In genomic region chr19:18000981-18001836, GRCh38 we compare ENCODE assay signal across 1 cellular context.
TF ChIP-seq lines count a peak whose summit lies in the region.

No MANE protein-coding gene starts in this region.

TF ChIP-seq in HepG2, 621 proteins besides CTCF, POLR2A, EP300 and RAD21 (continues in another document):
- TF ChIP-seq ZNF646 (CRISPR knock-in tag; IDR thresholded peaks at IDR 0.05): no peak
- TF ChIP-seq MATR3 (CRISPR knock-in tag; IDR thresholded peaks at IDR 0.05): no peak
- TF ChIP-seq ZNF512 (CRISPR knock-in tag; IDR thresholded peaks at IDR 0.05): no peak
- no peak for TF ChIP-seq ZNF354B (CRISPR knock-in tag; IDR thresholded peaks at IDR 0.05)
- peak; percentile 70; the same call in 1 of the 2 replicates for TF ChIP-seq TEF (CRISPR knock-in tag; IDR thresholded peaks at IDR 0.05)
- TF ChIP-seq, protein P1, sequence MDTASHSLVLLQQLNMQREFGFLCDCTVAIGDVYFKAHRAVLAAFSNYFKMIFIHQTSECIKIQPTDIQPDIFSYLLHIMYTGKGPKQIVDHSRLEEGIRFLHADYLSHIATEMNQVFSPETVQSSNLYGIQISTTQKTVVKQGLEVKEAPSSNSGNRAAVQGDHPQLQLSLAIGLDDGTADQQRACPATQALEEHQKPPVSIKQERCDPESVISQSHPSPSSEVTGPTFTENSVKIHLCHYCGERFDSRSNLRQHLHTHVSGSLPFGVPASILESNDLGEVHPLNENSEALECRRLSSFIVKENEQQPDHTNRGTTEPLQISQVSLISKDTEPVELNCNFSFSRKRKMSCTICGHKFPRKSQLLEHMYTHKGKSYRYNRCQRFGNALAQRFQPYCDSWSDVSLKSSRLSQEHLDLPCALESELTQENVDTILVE (CRISPR knock-in tag; IDR thresholded peaks at IDR 0.05): peak; percentile 50; the same call in 1 of the 2 replicates
- no peak for TF ChIP-seq NFRKB (IDR thresholded peaks at IDR 0.05)
- TF ChIP-seq ZKSCAN8 (CRISPR knock-in tag; IDR thresholded peaks at IDR 0.05; ENCODE audit: borderline replicate concordance): no peak
- TF ChIP-seq SNAI1 (CRISPR knock-in tag; IDR thresholded peaks at IDR 0.05; ENCODE audit: borderline replicate concordance): no peak
- no peak for TF ChIP-seq ONECUT2 (CRISPR knock-in tag; IDR thresholded peaks at IDR 0.05)
- peak; percentile 35 for TF ChIP-seq ASH2L (IDR thresholded peaks at IDR 0.05; ENCODE audit: insufficient read length, low read depth, low read length)
- TF ChIP-seq ZNF430 (CRISPR knock-in tag; IDR thresholded peaks at IDR 0.05): peak; percentile 85
- 0 out of 2 replicates have a peak, but pooled peaks have one; percentile 55 for TF ChIP-seq ZNF468 (CRISPR knock-in tag; IDR thresholded peaks at IDR 0.05)
- TF ChIP-seq PHF20 (CRISPR knock-in tag; IDR thresholded peaks at IDR 0.05): peak; percentile 53; the same call in 1 of the 2 replicates
- peak; percentile 67; the same call in 1 of the 2 replicates for TF ChIP-seq HNRNPL (IDR thresholded peaks at IDR 0.05; ENCODE audit: low read depth, low read length)
- TF ChIP-seq ZNF556 (CRISPR knock-in tag; IDR thresholded peaks at IDR 0.05; ENCODE audit: borderline replicate concordance): no peak
- TF ChIP-seq LCORL (IDR thresholded peaks at IDR 0.05): no peak
- no peak for TF ChIP-seq LCORL (CRISPR knock-in tag; IDR thresholded peaks at IDR 0.05)
- TF ChIP-seq TRIM24 (CRISPR knock-in tag; IDR thresholded peaks at IDR 0.05): no peak
- no peak for TF ChIP-seq FOXA1 (IDR thresholded peaks at IDR 0.05)
- TF ChIP-seq FOXA1 (CRISPR knock-in tag; IDR thresholded peaks at IDR 0.05): peak; percentile 86
- no peak for TF ChIP-seq MEF2D (CRISPR knock-in tag; IDR thresholded peaks at IDR 0.05)
- 0 out of 2 replicates have a peak, but pooled peaks have one; percentile 41 for TF ChIP-seq ZHX1 (CRISPR knock-in tag; IDR thresholded peaks at IDR 0.05; ENCODE audit: low read depth)
- TF ChIP-seq MAFK (conservative IDR thresholded peaks at IDR 0.05 in 1 of 2, IDR thresholded peaks at IDR 0.05 in 1 of 2; ENCODE audit: low read length in 2 of 2): no peak
- no peak for TF ChIP-seq SIX1 (CRISPR knock-in tag; IDR thresholded peaks at IDR 0.05; ENCODE audit: borderline replicate concordance)
- TF ChIP-seq TRAFD1 (CRISPR knock-in tag; IDR thresholded peaks at IDR 0.05; ENCODE audit: borderline replicate concordance): no peak
- no peak; the same call in 1 of the 2 replicates for TF ChIP-seq ZBTB3 (CRISPR knock-in tag; IDR thresholded peaks at IDR 0.05; ENCODE audit: borderline replicate concordance, low read depth)
- peak; percentile 13; the same call in 1 of the 2 replicates for TF ChIP-seq FOSL2 (CRISPR knock-in tag; IDR thresholded peaks at IDR 0.05)
- no peak for TF ChIP-seq NFE2L1 (CRISPR knock-in tag; IDR thresholded peaks at IDR 0.05; ENCODE audit: borderline replicate concordance)
- peak; percentile 65 for TF ChIP-seq FOXA3 (CRISPR knock-in tag; IDR thresholded peaks at IDR 0.05)
- TF ChIP-seq TGIF2 (CRISPR knock-in tag; IDR thresholded peaks at IDR 0.05): peak; percentile 32; the same call in 1 of the 2 replicates
- TF ChIP-seq, protein P2, sequence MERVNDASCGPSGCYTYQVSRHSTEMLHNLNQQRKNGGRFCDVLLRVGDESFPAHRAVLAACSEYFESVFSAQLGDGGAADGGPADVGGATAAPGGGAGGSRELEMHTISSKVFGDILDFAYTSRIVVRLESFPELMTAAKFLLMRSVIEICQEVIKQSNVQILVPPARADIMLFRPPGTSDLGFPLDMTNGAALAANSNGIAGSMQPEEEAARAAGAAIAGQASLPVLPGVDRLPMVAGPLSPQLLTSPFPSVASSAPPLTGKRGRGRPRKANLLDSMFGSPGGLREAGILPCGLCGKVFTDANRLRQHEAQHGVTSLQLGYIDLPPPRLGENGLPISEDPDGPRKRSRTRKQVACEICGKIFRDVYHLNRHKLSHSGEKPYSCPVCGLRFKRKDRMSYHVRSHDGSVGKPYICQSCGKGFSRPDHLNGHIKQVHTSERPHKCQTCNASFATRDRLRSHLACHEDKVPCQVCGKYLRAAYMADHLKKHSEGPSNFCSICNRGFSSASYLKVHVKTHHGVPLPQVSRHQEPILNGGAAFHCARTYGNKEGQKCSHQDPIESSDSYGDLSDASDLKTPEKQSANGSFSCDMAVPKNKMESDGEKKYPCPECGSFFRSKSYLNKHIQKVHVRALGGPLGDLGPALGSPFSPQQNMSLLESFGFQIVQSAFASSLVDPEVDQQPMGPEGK (CRISPR knock-in tag; IDR thresholded peaks at IDR 0.05): peak; percentile 68
- TF ChIP-seq YEATS2 (CRISPR knock-in tag; IDR thresholded peaks at IDR 0.05; ENCODE audit: borderline replicate concordance): peak; percentile 39; the same call in 1 of the 2 replicates
- no peak for TF ChIP-seq HDAC2 (CRISPR knock-in tag; IDR thresholded peaks at IDR 0.05)
- TF ChIP-seq CBFB (CRISPR knock-in tag; IDR thresholded peaks at IDR 0.05): no peak
- no peak for TF ChIP-seq ZNF329 (CRISPR knock-in tag; IDR thresholded peaks at IDR 0.05; ENCODE audit: low read depth)
- peak; percentile 85; the same call in 1 of the 2 replicates for TF ChIP-seq GABPB1 (CRISPR knock-in tag; IDR thresholded peaks at IDR 0.05)
- TF ChIP-seq MNT (IDR thresholded peaks at IDR 0.05): no peak
- TF ChIP-seq, protein P3, sequence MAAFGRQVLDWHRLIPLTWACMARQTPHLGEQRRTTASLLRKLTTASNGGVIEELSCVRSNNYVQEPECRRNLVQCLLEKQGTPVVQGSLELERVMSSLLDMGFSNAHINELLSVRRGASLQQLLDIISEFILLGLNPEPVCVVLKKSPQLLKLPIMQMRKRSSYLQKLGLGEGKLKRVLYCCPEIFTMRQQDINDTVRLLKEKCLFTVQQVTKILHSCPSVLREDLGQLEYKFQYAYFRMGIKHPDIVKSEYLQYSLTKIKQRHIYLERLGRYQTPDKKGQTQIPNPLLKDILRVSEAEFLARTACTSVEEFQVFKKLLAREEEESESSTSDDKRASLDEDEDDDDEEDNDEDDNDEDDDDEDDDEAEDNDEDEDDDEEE (CRISPR knock-in tag; IDR thresholded peaks at IDR 0.05): peak; percentile 68; the same call in 1 of the 2 replicates
- TF ChIP-seq, protein P4, sequence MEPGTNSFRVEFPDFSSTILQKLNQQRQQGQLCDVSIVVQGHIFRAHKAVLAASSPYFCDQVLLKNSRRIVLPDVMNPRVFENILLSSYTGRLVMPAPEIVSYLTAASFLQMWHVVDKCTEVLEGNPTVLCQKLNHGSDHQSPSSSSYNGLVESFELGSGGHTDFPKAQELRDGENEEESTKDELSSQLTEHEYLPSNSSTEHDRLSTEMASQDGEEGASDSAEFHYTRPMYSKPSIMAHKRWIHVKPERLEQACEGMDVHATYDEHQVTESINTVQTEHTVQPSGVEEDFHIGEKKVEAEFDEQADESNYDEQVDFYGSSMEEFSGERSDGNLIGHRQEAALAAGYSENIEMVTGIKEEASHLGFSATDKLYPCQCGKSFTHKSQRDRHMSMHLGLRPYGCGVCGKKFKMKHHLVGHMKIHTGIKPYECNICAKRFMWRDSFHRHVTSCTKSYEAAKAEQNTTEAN (CRISPR knock-in tag; conservative IDR thresholded peaks at IDR 0.05): peak; percentile 84; the same call in 1 of the 2 replicates
- TF ChIP-seq ZNF644 (CRISPR knock-in tag; IDR thresholded peaks at IDR 0.05; ENCODE audit: low read depth): no peak
- no peak for TF ChIP-seq ZNF317 (CRISPR knock-in tag; IDR thresholded peaks at IDR 0.05)
